1 cellular context compared by ENCODE assay signal in genomic region chr3:123602325-123602724, GRCh38.
TF ChIP-seq lines count a peak whose summit lies in the region.

No MANE protein-coding gene starts in this region.

TF ChIP-seq in A549, 52 proteins besides CTCF, POLR2A, EP300 and RAD21 (continued from another document):
- TF ChIP-seq MAX (IDR thresholded peaks at IDR 0.05) (0 out of 2 replicates have a peak, but pooled peaks have one; percentile 42), MAFK (IDR thresholded peaks at IDR 0.05; ENCODE audit: partially characterized antibody) (no peak), GATA3 (IDR thresholded peaks at IDR 0.05; ENCODE audit: borderline replicate concordance) (peak; percentile 35; the same call in 1 of the 2 replicates), BHLHE40 (IDR thresholded peaks at IDR 0.05; ENCODE audit: low read depth, low read length) (no peak), TFCP2L1 (CRISPR knock-in tag; IDR thresholded peaks at IDR 0.05) (no peak), CBX2 (IDR thresholded peaks at IDR 0.05; ENCODE audit: borderline replicate concordance, low read depth) (no peak), CEBPB (IDR thresholded peaks at IDR 0.05) (0 out of 4 replicates have a peak, but pooled peaks of 1 of the 2 experiments have one; percentile 61), POLR2AphosphoS2 (conservative IDR thresholded peaks at IDR 0.05; ENCODE audit: low read length) (no peak)
- TF ChIP-seq, protein P1, sequence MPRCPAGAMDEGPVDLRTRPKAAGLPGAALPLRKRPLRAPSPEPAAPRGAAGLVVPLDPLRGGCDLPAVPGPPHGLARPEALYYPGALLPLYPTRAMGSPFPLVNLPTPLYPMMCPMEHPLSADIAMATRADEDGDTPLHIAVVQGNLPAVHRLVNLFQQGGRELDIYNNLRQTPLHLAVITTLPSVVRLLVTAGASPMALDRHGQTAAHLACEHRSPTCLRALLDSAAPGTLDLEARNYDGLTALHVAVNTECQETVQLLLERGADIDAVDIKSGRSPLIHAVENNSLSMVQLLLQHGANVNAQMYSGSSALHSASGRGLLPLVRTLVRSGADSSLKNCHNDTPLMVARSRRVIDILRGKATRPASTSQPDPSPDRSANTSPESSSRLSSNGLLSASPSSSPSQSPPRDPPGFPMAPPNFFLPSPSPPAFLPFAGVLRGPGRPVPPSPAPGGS (IDR thresholded peaks at IDR 0.05), result no peak
- TF ChIP-seq, protein P2, sequence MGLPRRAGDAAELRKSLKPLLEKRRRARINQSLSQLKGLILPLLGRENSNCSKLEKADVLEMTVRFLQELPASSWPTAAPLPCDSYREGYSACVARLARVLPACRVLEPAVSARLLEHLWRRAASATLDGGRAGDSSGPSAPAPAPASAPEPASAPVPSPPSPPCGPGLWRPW (IDR thresholded peaks at IDR 0.05), result no peak
- TF ChIP-seq, protein P3, sequence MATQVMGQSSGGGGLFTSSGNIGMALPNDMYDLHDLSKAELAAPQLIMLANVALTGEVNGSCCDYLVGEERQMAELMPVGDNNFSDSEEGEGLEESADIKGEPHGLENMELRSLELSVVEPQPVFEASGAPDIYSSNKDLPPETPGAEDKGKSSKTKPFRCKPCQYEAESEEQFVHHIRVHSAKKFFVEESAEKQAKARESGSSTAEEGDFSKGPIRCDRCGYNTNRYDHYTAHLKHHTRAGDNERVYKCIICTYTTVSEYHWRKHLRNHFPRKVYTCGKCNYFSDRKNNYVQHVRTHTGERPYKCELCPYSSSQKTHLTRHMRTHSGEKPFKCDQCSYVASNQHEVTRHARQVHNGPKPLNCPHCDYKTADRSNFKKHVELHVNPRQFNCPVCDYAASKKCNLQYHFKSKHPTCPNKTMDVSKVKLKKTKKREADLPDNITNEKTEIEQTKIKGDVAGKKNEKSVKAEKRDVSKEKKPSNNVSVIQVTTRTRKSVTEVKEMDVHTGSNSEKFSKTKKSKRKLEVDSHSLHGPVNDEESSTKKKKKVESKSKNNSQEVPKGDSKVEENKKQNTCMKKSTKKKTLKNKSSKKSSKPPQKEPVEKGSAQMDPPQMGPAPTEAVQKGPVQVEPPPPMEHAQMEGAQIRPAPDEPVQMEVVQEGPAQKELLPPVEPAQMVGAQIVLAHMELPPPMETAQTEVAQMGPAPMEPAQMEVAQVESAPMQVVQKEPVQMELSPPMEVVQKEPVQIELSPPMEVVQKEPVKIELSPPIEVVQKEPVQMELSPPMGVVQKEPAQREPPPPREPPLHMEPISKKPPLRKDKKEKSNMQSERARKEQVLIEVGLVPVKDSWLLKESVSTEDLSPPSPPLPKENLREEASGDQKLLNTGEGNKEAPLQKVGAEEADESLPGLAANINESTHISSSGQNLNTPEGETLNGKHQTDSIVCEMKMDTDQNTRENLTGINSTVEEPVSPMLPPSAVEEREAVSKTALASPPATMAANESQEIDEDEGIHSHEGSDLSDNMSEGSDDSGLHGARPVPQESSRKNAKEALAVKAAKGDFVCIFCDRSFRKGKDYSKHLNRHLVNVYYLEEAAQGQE (IDR thresholded peaks at IDR 0.05), result no peak
- TF ChIP-seq, protein P4, sequence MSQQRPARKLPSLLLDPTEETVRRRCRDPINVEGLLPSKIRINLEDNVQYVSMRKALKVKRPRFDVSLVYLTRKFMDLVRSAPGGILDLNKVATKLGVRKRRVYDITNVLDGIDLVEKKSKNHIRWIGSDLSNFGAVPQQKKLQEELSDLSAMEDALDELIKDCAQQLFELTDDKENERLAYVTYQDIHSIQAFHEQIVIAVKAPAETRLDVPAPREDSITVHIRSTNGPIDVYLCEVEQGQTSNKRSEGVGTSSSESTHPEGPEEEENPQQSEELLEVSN (IDR thresholded peaks at IDR 0.05; ENCODE audit: borderline replicate concordance, low read depth), result no peak
